In genomic region chr12:105493091-105493615, GRCh38 we compare ENCODE assay signal across 15 cellular contexts.
DNase-seq lines count a peak whose midpoint lies in the region; ATAC-seq and TF ChIP-seq lines count a peak whose summit lies in the region.
"Had no signal": no experiment of that assay in that cellular context is flagged by ENCODE, and none has a peak within 500 bp of the region (broad histone marks: within the 10 kb centered on the region; RNA-seq: fewer than 3 reads in every experiment).

No MANE protein-coding gene starts in this region.

- peaks cover 26% of the 10 kb centered on the region for H3K4me1 Mint-ChIP-seq in Caco-2 (ENCODE audit: low read depth, unreplicated experiment)
- peaks cover 16% of the 10 kb centered on the region for H3K4me1 Mint-ChIP-seq in nephron progenitor cell

- H3K27me3 ChIP-seq in Caco-2 (replicated peaks; ENCODE audit: control insufficient read depth, insufficient read depth, low read length), result no peaks in the 10 kb centered on the region
- no peaks in the 10 kb centered on the region for H3K27me3 ChIP-seq in Panc1 (ENCODE audit: control insufficient read depth, insufficient read depth, low read length)

- intact Hi-C loops in Caco-2 (cut with micrococcal nuclease; ENCODE audit: unreplicated experiment), result loop anchor here (2.0 kb wide), 1 partner anchor 72 kb away; no protein-coding TSS in a partner anchor
- intact Hi-C loops in Panc1 (cut with micrococcal nuclease; ENCODE audit: unreplicated experiment), result no loop called here

- H3K36me3 Mint-ChIP-seq in Caco-2 (ENCODE audit: insufficient read depth, unreplicated experiment), result peaks cover 18% of the 10 kb centered on the region
- H3K36me3 Mint-ChIP-seq in nephron progenitor cell (ENCODE audit: low read depth), result peaks cover 14% of the 10 kb centered on the region

- peak overlapping the region; percentile 54 for H3K4me3 Mint-ChIP-seq in Caco-2 (ENCODE audit: unreplicated experiment)
- H3K4me3 Mint-ChIP-seq in nephron progenitor cell, result no peak overlapping the region

- ATAC-seq in Panc1 (no peak), GM21367 (IDR thresholded peaks at IDR 0.05; ENCODE audit: unreplicated experiment) (no peak)
- ATAC-seq: HepG2 had no signal

- no peak for TF ChIP-seq CTCF in Caco-2 (IDR thresholded peaks at IDR 0.05; ENCODE audit: insufficient read depth in 1 of 2, low read depth in 1 of 2, low read length in 1 of 2, severe bottlenecking in 1 of 2, unreplicated experiment in 1 of 2)
- TF ChIP-seq CTCF in Panc1 (IDR thresholded peaks at IDR 0.05), result no peak
- no peak for TF ChIP-seq CTCF in nephron progenitor cell (IDR thresholded peaks at IDR 0.05)

- H3K4me3 ChIP-seq in Caco-2 (ENCODE audit: low read depth, low read length), result no peak overlapping the region
- H3K4me3 ChIP-seq in Panc1 (ENCODE audit: low read depth in 2 of 2, low read length in 2 of 2), result no peak overlapping the region

- H3K9me3 Mint-ChIP-seq in Caco-2 (ENCODE audit: unreplicated experiment) (peaks cover 30% of the 10 kb centered on the region), nephron progenitor cell (peaks cover 43% of the 10 kb centered on the region)

- 0 out of 2 replicates have a peak overlapping the region, but pooled peaks have one; percentile 44 for H3K27ac ChIP-seq in Panc1 (ENCODE audit: low read length)
- H3K27ac ChIP-seq: RWPE1 had no signal

- POLR2A ChIA-PET in Caco-2 (lab: Charles Lee) (interaction anchor here (1.0 kb wide), 1 partner anchor 47 kb away, joined by 4 read pairs; no protein-coding TSS in a partner anchor), Panc1 (lab: Charles Lee) (no interaction called here)

- peaks cover 11% of the 10 kb centered on the region; the same call in 1 of the 2 replicates for H3K9me3 ChIP-seq in Caco-2
- H3K9me3 ChIP-seq in Panc1 (ENCODE audit: control insufficient read depth, insufficient read depth, low read depth, low read length), result no peaks in the 10 kb centered on the region; the same call in 1 of the 2 replicates

- no peaks in the 10 kb centered on the region for H3K27me3 Mint-ChIP-seq in Caco-2 (ENCODE audit: insufficient read depth, unreplicated experiment)
- peaks cover 2% of the 10 kb centered on the region for H3K27me3 Mint-ChIP-seq in nephron progenitor cell (ENCODE audit: low read depth, poor library complexity)

- BruUV-seq in Caco-2 (replicated peaks; lab: Mats Ljungman, UMichigan), result no TSS peak
- no TSS peak for BruUV-seq in Panc1 (replicated peaks; lab: Mats Ljungman, UMichigan)

- in situ Hi-C loops in Panc1 (cut with HindIII; ENCODE audit: low pct_unique_long_range_greater_than_20kb, low sequenced_read_pairs), result no loop called here
- in situ Hi-C loops in KBM-7 (cut with MboI; ENCODE audit: low pct_unique_long_range_greater_than_20kb, low sequenced_read_pairs), result no loop called here

- CTCF ChIA-PET in Caco-2 (lab: Charles Lee) (interaction anchor here (0.9 to 1.1 kb wide), 2 partner anchors 48 to 656 kb away, joined by 3 to 4 read pairs; no protein-coding TSS in a partner anchor), Panc1 (lab: Charles Lee) (no interaction called here)

- DNase-seq in Caco-2 (no peak), Panc1 (ENCODE audit: low read depth, low spot score) (no peak), dermis blood vessel endothelial cell (peak; percentile 45), nephron progenitor cell (no peak), AG08395 (ENCODE audit: low spot score) (no peak), NCI-H2171 treated with DMSO at 0.1 percent for 48 hours (lab: John Stamatoyannopoulos, UW) (no peak), KBM-7 (no peak)
- DNase-seq: C1 segment of cervical spinal cord; H7; NCI-H1048; NCI-H446 treated with DMSO at 0.1 percent for 48 hours; NK-92 treated with Interleukin-12 subunit alpha and Interleukin-12 subunit beta, amount 100 ng/mL, for 24 hours had no signal

- H3K36me3 ChIP-seq in Caco-2 (ENCODE audit: control insufficient read depth, insufficient read depth, low read length) (no peaks in the 10 kb centered on the region), Panc1 (ENCODE audit: control insufficient read depth, insufficient read depth, low read length) (no peaks in the 10 kb centered on the region)

- peaks cover 28% of the 10 kb centered on the region for H3K4me1 ChIP-seq in Caco-2
- no peaks in the 10 kb centered on the region for H3K4me1 ChIP-seq in Panc1 (ENCODE audit: control insufficient read depth, insufficient read depth, low read length)

- H3K27ac Mint-ChIP-seq in Caco-2 (ENCODE audit: unreplicated experiment), result peak overlapping the region; percentile 88
- H3K27ac Mint-ChIP-seq in nephron progenitor cell, result peak overlapping the region; percentile 7
